Comparison of ENCODE assay signal across 15 cellular contexts in the genomic region with DNA sequence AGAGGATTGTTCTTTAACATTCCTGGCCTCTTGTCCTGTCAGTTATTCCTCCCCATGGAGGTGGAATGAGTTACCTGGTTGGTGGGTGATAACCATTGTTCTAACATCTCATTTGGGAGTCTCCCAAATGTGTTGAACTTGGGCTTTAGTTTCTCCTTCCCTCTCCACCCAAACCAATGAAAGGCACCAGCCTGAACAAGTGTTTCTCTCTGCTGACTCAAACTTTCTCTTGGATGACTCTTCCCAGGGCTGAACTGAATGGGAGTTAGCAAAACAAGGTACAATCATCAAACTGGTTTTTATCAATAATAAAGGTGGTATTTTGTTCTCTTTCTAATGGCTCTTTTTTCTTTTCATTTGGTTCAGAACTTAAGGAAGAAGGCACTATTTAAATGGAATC.
"Had no signal": no experiment of that assay in that cellular context is flagged by ENCODE, and none has a peak within 500 bp of the region (broad histone marks: within the 10 kb centered on the region; RNA-seq: fewer than 3 reads in every experiment).

No MANE protein-coding gene starts in this region.

- ATAC-seq: left ventricle myocardium superior; natural killer cell treated with Interleukin-12 subunit alpha and Interleukin-12 subunit beta and Interleukin-15 and Interleukin-18, amount 100 ng/mL, for 72 hours had no signal

- DNase-seq: activated naive CD4-positive, alpha-beta T cell treated with Interleukin-2 at 50 U/mL for 16 hours; activated T-cell treated with anti-CD3 and anti-CD28 coated beads for 4 hours; central memory CD4-positive, alpha-beta T cell; effector CD8-positive, alpha-beta T cell; head of caudate nucleus; kidney glomerular epithelial cell; left ventricle myocardium superior; mesenchymal stem cell; retina; stimulated activated CD4-positive, alpha-beta T cell treated with anti-CD3 and anti-CD28 coated beads, Interleukin-2, amount 100 ng/mL, for 48 hours; stimulated activated naive CD4-positive, alpha-beta T cell treated with Interleukin-2 at 50 U/mL for 16 hours; T-helper 9 cell had no signal

- H3K4me3 Mint-ChIP-seq: natural killer cell treated with Interleukin-12 subunit alpha and Interleukin-12 subunit beta and Interleukin-15 and Interleukin-18, amount 100 ng/mL, for 72 hours had no signal

- H3K9me3 Mint-ChIP-seq: natural killer cell treated with Interleukin-12 subunit alpha and Interleukin-12 subunit beta and Interleukin-15 and Interleukin-18, amount 100 ng/mL, for 72 hours had no signal

- FAIRE-seq: endothelial cell of umbilical vein, frontal cortex had no signal
